In genomic region chr5:135560858-135561257, GRCh38 we compare ENCODE assay signal across 9 cellular contexts. TPM values are rescaled to one million over a fixed set of nuclear protein-coding genes. Genes with fewer than 3 reads are reported as not detected.
A peak's percentile ranks its signal among the peaks of the same experiment; 100 is the strongest.
DNase-seq lines count a peak whose midpoint lies in the region; ATAC-seq, FAIRE-seq and TF ChIP-seq lines count a peak whose summit lies in the region.
"Had no signal": no experiment of that assay in that cellular context is flagged by ENCODE, and none has a peak within 500 bp of the region (broad histone marks: within the 10 kb centered on the region; RNA-seq: fewer than 3 reads in every experiment).

No MANE protein-coding gene starts in this region.

- no peaks in the 10 kb centered on the region for H4K20me1 ChIP-seq in astrocyte (ENCODE audit: insufficient read depth, low read length)

- H3K27me3 ChIP-seq in astrocyte (ENCODE audit: insufficient read depth, low read length) (peaks cover 34% of the 10 kb centered on the region), iPS DF 6.9 (ENCODE audit: control insufficient read depth, insufficient read depth, low read length) (no peaks in the 10 kb centered on the region; the same call in 1 of the 2 replicates)

- no CpG with 5 or more reads among the region's 14 CpGs for WGBS in iPS DF 6.9 (ENCODE audit: insufficient coverage, insufficient read length)

- no peak overlapping the region for H3K27ac Mint-ChIP-seq in astrocyte (ENCODE audit: unreplicated experiment)

- peak; percentile 86 for TF ChIP-seq CTCF in astrocyte (IDR thresholded peaks at IDR 0.05; ENCODE audit: insufficient read depth, low read depth, low read length)

- H3K36me3 Mint-ChIP-seq in astrocyte (ENCODE audit: low read depth, unreplicated experiment), result no peaks in the 10 kb centered on the region

- no peaks in the 10 kb centered on the region for H3K4me1 Mint-ChIP-seq in astrocyte (ENCODE audit: low read depth, unreplicated experiment)

- peaks cover 3% of the 10 kb centered on the region for H3K9me3 ChIP-seq in astrocyte (ENCODE audit: insufficient read depth, low read depth, low read length)
- no peaks in the 10 kb centered on the region for H3K9me3 ChIP-seq in iPS DF 6.9 (ENCODE audit: control insufficient read depth, insufficient read depth, low read length)

- peaks cover 67% of the 10 kb centered on the region for H3K27me3 Mint-ChIP-seq in astrocyte (ENCODE audit: low read depth, unreplicated experiment)

- H3K9me3 Mint-ChIP-seq in astrocyte (ENCODE audit: unreplicated experiment), result peaks cover 4% of the 10 kb centered on the region

- ATAC-seq in HG02678 (IDR thresholded peaks at IDR 0.05; ENCODE audit: unreplicated experiment), result peak; percentile 94

- H3K4me3 Mint-ChIP-seq in astrocyte (ENCODE audit: unreplicated experiment), result no peak overlapping the region

- H3K4me2 ChIP-seq in astrocyte (ENCODE audit: low read length), result peak overlapping the region; percentile 43

- H2AFZ ChIP-seq in astrocyte (ENCODE audit: low read depth, low read length), result peak overlapping the region; percentile 54

- no peak for FAIRE-seq in astrocyte (lab: Jason Lieb, UNC)

- no peak overlapping the region for H3K4me3 ChIP-seq in astrocyte (ENCODE audit: insufficient read depth, low read depth, low read length)
- H3K4me3 ChIP-seq in iPS DF 6.9 (ENCODE audit: low read length), result no peak overlapping the region

- no peaks in the 10 kb centered on the region for H3K79me2 ChIP-seq in astrocyte (ENCODE audit: insufficient read depth, low read length)

- no peak overlapping the region for H3K9ac ChIP-seq in astrocyte (ENCODE audit: low read length)

- DNase-seq in activated gamma-delta T cell treated with Interleukin-2 at 50 U/mL for 16 hours (peak; percentile 36), activated gamma-delta T cell (lab: John Stamatoyannopoulos, UW) (no peak), NCI-H128 (lab: John Stamatoyannopoulos, UW; ENCODE audit: unreplicated experiment) (peak; percentile 52), T-helper 1 cell (peak in 3 of 5 donors; percentile 12 to 55 (median 37)), astrocyte (ENCODE audit: low read depth) (peak; percentile 38), iPS DF 6.9 (ENCODE audit: low read depth, low spot score) (peak; percentile 77)
- DNase-seq in stimulated activated CD4-positive, alpha-beta T cell treated with anti-CD3 and anti-CD28 coated beads, Interleukin-12 subunit alpha, Interleukin-12 subunit beta, amount 100 ng/mL, for 4 hours, result peak; percentile 64

- no peak overlapping the region for H3K27ac ChIP-seq in astrocyte (ENCODE audit: low read depth, low read length)
- no peak overlapping the region for H3K27ac ChIP-seq in iPS DF 6.9 (ENCODE audit: low read length)

- H3K36me3 ChIP-seq in astrocyte (ENCODE audit: insufficient read depth, low read length), result no peaks in the 10 kb centered on the region
- H3K36me3 ChIP-seq in iPS DF 6.9 (ENCODE audit: control insufficient read depth, insufficient read depth, low read length), result no peaks in the 10 kb centered on the region

- H3K4me1 ChIP-seq in astrocyte (ENCODE audit: insufficient read depth, low read length), result no peaks in the 10 kb centered on the region
- peaks cover 5% of the 10 kb centered on the region; the same call in 1 of the 2 replicates for H3K4me1 ChIP-seq in iPS DF 6.9 (ENCODE audit: control insufficient read depth, insufficient read depth, low read length)

RNA-seq across cellular contexts. Expression of gene CXCL14, which starts 17.9 kb away (rescaled TPM):
- total RNA-seq in astrocyte, result 0.53 and 1.0 TPM in 2 replicates

RNA-seq across cellular contexts. Expression of gene NEUROG1, which starts 25.1 kb away (rescaled TPM):
- total RNA-seq in astrocyte, result not detected in 2 replicates
- total RNA-seq: subcutaneous adipose tissue had no signal
